Comparison of ENCODE assay signal across 8 cellular contexts in genomic region chr14:63867926-63868921, GRCh38. TPM values are rescaled to one million over a fixed set of nuclear protein-coding genes. Genes with fewer than 3 reads are reported as not detected.
DNase-seq lines count a peak whose midpoint lies in the region; ATAC-seq, FAIRE-seq and TF ChIP-seq lines count a peak whose summit lies in the region.
"Had no signal": no experiment of that assay in that cellular context is flagged by ENCODE, and none has a peak within 500 bp of the region (broad histone marks: within the 10 kb centered on the region; RNA-seq: fewer than 3 reads in every experiment).

No MANE protein-coding gene starts in this region.

- POLR2A ChIA-PET in GM12878 (lab: Charles Lee) = interaction anchor here (0.6 to 3.2 kb wide), 13 partner anchors 14 to 689 kb away, joined by 3 to 17 read pairs (median 4); no protein-coding TSS in a partner anchor

- in situ Hi-C loops in GM12878 (cut with MboI) = no loop called here

- no peak for TF ChIP-seq POLR2A in GM12878 (IDR thresholded peaks at IDR 0.05; ENCODE audit: low read depth, low read length)

- H3K79me2 ChIP-seq in Karpas-422 (ENCODE audit: low read length) (no peaks in the 10 kb centered on the region), GM12878 (ENCODE audit: control insufficient read depth, insufficient read depth, low read length) (peaks cover 44% of the 10 kb centered on the region)

- no peaks in the 10 kb centered on the region for H3K36me3 ChIP-seq in Karpas-422 (ENCODE audit: insufficient read depth, low read length)
- H3K36me3 ChIP-seq in GM12878 (ENCODE audit: control insufficient read depth in 2 of 2, insufficient read depth in 2 of 2, low read length in 1 of 2) = no peaks in the 10 kb centered on the region
- no peaks in the 10 kb centered on the region for H3K36me3 ChIP-seq in pancreas

- no peak for TF ChIP-seq RAD21 in GM12878 (IDR thresholded peaks at IDR 0.05; ENCODE audit: insufficient read depth, low read depth, low read length)

- ATAC-seq in GM12878 (peak; percentile 5), pancreas (peak; percentile 24 to 39 (median 31)), GM19351 (IDR thresholded peaks at IDR 0.05; ENCODE audit: unreplicated experiment) (no peak)

- intact Hi-C loops in GM12878 (cut with micrococcal nuclease; ENCODE audit: unreplicated experiment) (loop anchor here (2.0 to 10.0 kb wide), 3 partner anchors 13 to 226 kb away; partner anchors contain the start of genes SGPP1 and WDR89), pancreas (cut with DNase I) (no loop called here)

- H3K9ac ChIP-seq in Karpas-422 (ENCODE audit: low read length) = no peak overlapping the region
- no peak overlapping the region; the same call in 1 of the 2 replicates for H3K9ac ChIP-seq in GM12878 (ENCODE audit: control insufficient read depth, insufficient read depth, low read length)

- TF ChIP-seq CTCF in GM12878 (IDR thresholded peaks at IDR 0.05 in 2 of 3, conservative IDR thresholded peaks at IDR 0.05 in 1 of 3; ENCODE audit: control insufficient read depth in 2 of 3, extremely low read depth in 1 of 3, insufficient read depth in 1 of 3, low read depth in 3 of 3, low read length in 3 of 3) (no peak), pancreas (IDR thresholded peaks at IDR 0.05) (no peak)

- TF ChIP-seq EP300 in GM12878 (IDR thresholded peaks at IDR 0.05; ENCODE audit: borderline replicate concordance in 1 of 2, control insufficient read depth in 1 of 2, low read depth in 2 of 2, low read length in 2 of 2) = no peak

- FAIRE-seq in GM19239 (lab: Jason Lieb, UNC) (peak; percentile 72), GM12878 (lab: Jason Lieb, UNC) (no peak), pancreas (lab: Jason Lieb, UNC) (no peak)

- CTCF ChIA-PET in GM12878 (lab: Yijun Ruan, JAX) = interaction anchor here (0.6 to 2.1 kb wide), 5 partner anchors 9 to 26 kb away, joined by 3 to 9 read pairs (median 3); partner anchors contain the start of gene SYNE2

- no peaks in the 10 kb centered on the region for H3K9me2 ChIP-seq in Karpas-422 (replicated peaks; ENCODE audit: insufficient read depth, low read length)

- no peak overlapping the region for H3K27ac ChIP-seq in Karpas-422 (ENCODE audit: low read length)
- H3K27ac ChIP-seq in GM12878 (ENCODE audit: control insufficient read depth, insufficient read depth) = peak overlapping the region; percentile 69
- H3K27ac ChIP-seq in pancreas = peak overlapping the region in 3 of 4 donors; percentile 16 to 77 (median 73)
- H3K27ac ChIP-seq: SK-N-MC had no signal

- peaks cover 29% of the 10 kb centered on the region for H3K4me1 ChIP-seq in Karpas-422 (ENCODE audit: low read length)
- peaks cover 57% of the 10 kb centered on the region for H3K4me1 ChIP-seq in GM12878 (ENCODE audit: control insufficient read depth, insufficient read depth, low read length)
- peaks cover under 1 to 22% (median 11%) of the 10 kb centered on the region in 3 donors for H3K4me1 ChIP-seq in pancreas

- H3K4me3 ChIP-seq in Karpas-422 (ENCODE audit: low read length) (no peak overlapping the region), GM12878 (peak overlapping the region; percentile 34; the same call in 1 of the 2 replicates), pancreas (no peak overlapping the region)
- H3K4me3 ChIP-seq: SK-N-MC had no signal

- H4K20me1 ChIP-seq in Karpas-422 (ENCODE audit: insufficient read depth, low read depth, low read length) (0 out of 2 replicates have a peak, but pooled peaks cover 5% of the 10 kb centered on the region), GM12878 (ENCODE audit: control insufficient read depth, insufficient read depth) (no peaks in the 10 kb centered on the region)

- H3K9me3 ChIP-seq in Karpas-422 (ENCODE audit: low read length) (no peaks in the 10 kb centered on the region), GM12878 (replicated peaks; ENCODE audit: control insufficient read depth, insufficient read depth, low read length) (no peaks in the 10 kb centered on the region), pancreas (no peaks in the 10 kb centered on the region)

- no TSS peak for BruUV-seq in GM12878 (replicated peaks; lab: Mats Ljungman, UMichigan)

- H3K27me3 ChIP-seq in Karpas-422 (ENCODE audit: low read length) = no peaks in the 10 kb centered on the region
- H3K27me3 ChIP-seq in GM12878 (replicated peaks in 1 of 2; ENCODE audit: control insufficient read depth in 2 of 2, insufficient read depth in 2 of 2, low read length in 1 of 2) = no peaks in the 10 kb centered on the region
- H3K27me3 ChIP-seq in pancreas = no peaks in the 10 kb centered on the region

- SMC1A ChIA-PET in GM12878 (lab: Charles Lee; ENCODE audit: uncharacterized antibody, unreplicated experiment) = interaction anchor here (0.7 to 3.4 kb wide), 19 partner anchors 7 to 577 kb away, joined by 3 to 39 read pairs (median 4); partner anchors contain the start of gene SYNE2

- RAD21 ChIA-PET in GM12878 (lab: Charles Lee; ENCODE audit: unreplicated experiment) = interaction anchor here (0.6 to 1.7 kb wide), 11 partner anchors 8 to 154 kb away, joined by 3 to 7 read pairs (median 3); partner anchors contain the start of gene SYNE2

- H3K4me2 ChIP-seq in Karpas-422 (ENCODE audit: low read depth, low read length, poor library complexity, severe bottlenecking) = no peak overlapping the region
- peak overlapping the region; percentile 71 for H3K4me2 ChIP-seq in GM12878 (ENCODE audit: control insufficient read depth, insufficient read depth)

- 23% methylated on average over 6 of the region's 6 CpGs for WGBS in GM12878 (ENCODE audit: insufficient coverage, insufficient replicate concordance, low lambda C conversion rate, missing lambda C conversion rate)
- 53 to 56% methylated on average over 6 of the region's 6 CpGs for WGBS in pancreas, 2 donors

- DNase-seq in GM19239 (ENCODE audit: insufficient read length, low spot score) (no peak), Karpas-422 (peak; percentile 46), GM12878 (ENCODE audit: low read depth, low spot score) (peak; percentile 56), pancreas (peak in 1 of 6 donors; percentile 38), SW 1271 (lab: John Stamatoyannopoulos, UW) (no peak), cerebellar nuclear complex (lab: John Stamatoyannopoulos, UW) (no peak)

- no peak overlapping the region for H2AFZ ChIP-seq in Karpas-422 (ENCODE audit: low read length)
- H2AFZ ChIP-seq in GM12878 (ENCODE audit: control insufficient read depth, low read depth, low read length) = no peak overlapping the region

TF ChIP-seq in GM12878, 131 proteins besides CTCF, POLR2A, EP300 and RAD21 (continues in another document):
- TF ChIP-seq KDM1A (IDR thresholded peaks at IDR 0.05; ENCODE audit: borderline replicate concordance) (no peak), MXI1 (IDR thresholded peaks at IDR 0.05; ENCODE audit: low read depth, low read length) (no peak), FOS (IDR thresholded peaks at IDR 0.05; ENCODE audit: borderline replicate concordance, extremely low read depth, insufficient read length) (no peak), MYB (IDR thresholded peaks at IDR 0.05; ENCODE audit: borderline replicate concordance, low read depth, low read length) (no peak), CEBPB (IDR thresholded peaks at IDR 0.05; ENCODE audit: borderline replicate concordance in 1 of 2, low read depth in 2 of 2, low read length in 2 of 2) (no peak), BMI1 (IDR thresholded peaks at IDR 0.05; ENCODE audit: borderline replicate concordance) (no peak), FOXM1 (IDR thresholded peaks at IDR 0.05; ENCODE audit: low read depth, low read length) (peak; percentile 29; the same call in 1 of the 2 replicates), NBN (IDR thresholded peaks at IDR 0.05) (0 out of 2 replicates have a peak, but pooled peaks have one; percentile 29), JUND (IDR thresholded peaks at IDR 0.05; ENCODE audit: low read depth, low read length) (no peak), CREB1 (IDR thresholded peaks at IDR 0.05; ENCODE audit: low read depth) (no peak), POLR2AphosphoS2 (IDR thresholded peaks at IDR 0.05; ENCODE audit: low read depth, low read length) (no peak), SPI1 (IDR thresholded peaks at IDR 0.05; ENCODE audit: borderline replicate concordance, insufficient read depth, low read depth, low read length) (peak; percentile 41; the same call in 1 of the 2 replicates), BACH1 (IDR thresholded peaks at IDR 0.05; ENCODE audit: borderline replicate concordance) (no peak)

RNA-seq across cellular contexts. Expression of gene SYNE2, which starts 15.4 kb away (rescaled TPM):
- total RNA-seq in Karpas-422 (2014; rRNA removed; shearing (Covaris generic); ENCODE audit: low replicate concordance) = 22.5 and 25.9 TPM in 2 replicates
- 131 and 154 TPM in 2 replicates for total RNA-seq in GM12878 (2013; cell fraction: nucleolus; rRNA removed)
- total RNA-seq in GM12878 (2014; rRNA removed) (45.6 and 45.7 TPM in 2 replicates), GM12878 (2014; rRNA removed; fragmentation: Illumina TruSeq; extraction: Trizol) (49.9 and 55.3 TPM in 2 replicates), GM12878 (2021) (47.8 and 52.7 TPM in 2 replicates), pancreas (100 to 1,000 TPM in 1 of 6 donors, 10 to 100 TPM in 5; 45.2 to 103 (median 57.4) TPM)
- 33.3 TPM for polyA plus RNA-seq in GM12878 (2011; ENCODE audit: low read depth)
- polyA plus RNA-seq in GM12878 (2011; rRNA removed) (10.8 and 12.7 TPM in 2 replicates), GM12878 (2014; fragmentation: Illumina TruSeq; extraction: Trizol) (35.3 and 37.0 TPM in 2 replicates), GM12878 (2014; fragmentation: Nextera tagmentation; extraction: Ambion mirVana) (1 to 10 TPM; 2.1 to 4.6 TPM), GM12878 (2014; rRNA removed) (29.0 and 35.1 TPM in 2 replicates), GM12878 (2016; fragmentation: Nextera tagmentation; extraction: Ambion mirVana) (10 to 100 TPM; 39.2 to 40.3 TPM), pancreas (10 to 100 TPM; 46.4 to 57.5 TPM)
- polyA plus RNA-seq in GM12878 (2011; cell fraction: cytosol; rRNA removed) = 14.3 and 19.4 TPM in 2 replicates
- polyA plus RNA-seq in GM12878 (2011; cell fraction: nucleus; rRNA removed) = 58.4 and 96.8 TPM in 2 replicates
- 48.3 and 54.5 TPM in 2 replicates for polyA plus RNA-seq in GM12878 (2012)
- polyA minus RNA-seq in GM12878 (2011; rRNA and poly(A)+ RNA removed) = 74.2 and 79.7 TPM in 2 replicates
- 13.0 and 14.6 TPM in 2 replicates for polyA minus RNA-seq in GM12878 (2011; cell fraction: cytosol; rRNA and poly(A)+ RNA removed)
- 85.0 and 172 TPM in 2 replicates for polyA minus RNA-seq in GM12878 (2011; cell fraction: nucleus; rRNA and poly(A)+ RNA removed)

Comparison
In these comparisons a context has a peak if more than half of its experiments do, and no peak if none do; other contexts are left out.
1. DNase-seq: peak in Karpas-422 (single experiment) and GM12878 (single experiment); none in GM19239 (single experiment), SW 1271 (0 of 2) and cerebellar nuclear complex (0 of 2).